ENCODE assay signal across 13 cellular contexts in genomic region chr7:108094375-108094774, GRCh38. TPM values are rescaled to one million over a fixed set of nuclear protein-coding genes. Genes with fewer than 3 reads are reported as not detected.
A peak's percentile ranks its signal among the peaks of the same experiment; 100 is the strongest.
DNase-seq lines count a peak whose midpoint lies in the region; ATAC-seq and TF ChIP-seq lines count a peak whose summit lies in the region.
"Had no signal": no experiment of that assay in that cellular context is flagged by ENCODE, and none has a peak within 500 bp of the region (broad histone marks: within the 10 kb centered on the region; RNA-seq: fewer than 3 reads in every experiment).

No MANE protein-coding gene starts in this region.

- DNase-seq in Right ventricle myocardium inferior (ENCODE audit: missing footprints) (no peak), cardiac septum (ENCODE audit: low spot score) (no peak), fibroblast of gingiva (ENCODE audit: low read depth) (peak; percentile 93), NAMALWA (ENCODE audit: low spot score) (no peak), SHP77 (lab: John Stamatoyannopoulos, UW) (no peak)
- DNase-seq: hypothalamus; naive thymus-derived CD4-positive, alpha-beta T cell; NCI-H1092; T1000 had no signal

- H3K27ac Mint-ChIP-seq in nephron: peak overlapping the region; percentile 83 to 94 (median 91)
- H3K27ac Mint-ChIP-seq: naive thymus-derived CD4-positive, alpha-beta T cell had no signal

- H3K9me3 Mint-ChIP-seq in nephron: no peaks in the 10 kb centered on the region

- intact Hi-C loops in Right ventricle myocardium inferior (cut with DNase I): no loop called here
- intact Hi-C loops in cardiac septum (cut with DNase I): no loop called here

- peaks cover 32% of the 10 kb centered on the region for H3K4me1 Mint-ChIP-seq in nephron
- H3K4me1 Mint-ChIP-seq: naive thymus-derived CD4-positive, alpha-beta T cell had no signal

- TF ChIP-seq CTCF in nephron (IDR thresholded peaks at IDR 0.05; ENCODE audit: unreplicated experiment in 3 of 3): no peak

- H3K36me3 Mint-ChIP-seq in nephron (ENCODE audit: low read depth): no peaks in the 10 kb centered on the region
- H3K36me3 Mint-ChIP-seq: naive thymus-derived CD4-positive, alpha-beta T cell had no signal

- ATAC-seq in Right ventricle myocardium inferior (peak; percentile 49), HG03442 (IDR thresholded peaks at IDR 0.05; ENCODE audit: unreplicated experiment) (no peak), GM21723 (IDR thresholded peaks at IDR 0.05; ENCODE audit: unreplicated experiment) (no peak)
- ATAC-seq: naive thymus-derived CD4-positive, alpha-beta T cell had no signal

- no peak overlapping the region for H3K4me3 Mint-ChIP-seq in nephron
- H3K4me3 Mint-ChIP-seq: naive thymus-derived CD4-positive, alpha-beta T cell had no signal

- H3K27me3 Mint-ChIP-seq in nephron (ENCODE audit: low read depth): no peaks in the 10 kb centered on the region

RNA-seq across cellular contexts. Expression of gene LAMB4, which starts 35.8 kb away (rescaled TPM):
- total RNA-seq in Right ventricle myocardium inferior (0.19 TPM), cardiac septum (0.05 TPM)
- total RNA-seq: cardiac muscle cell had no signal
